ENCODE assay signal across 1 cellular context in the genomic region with DNA sequence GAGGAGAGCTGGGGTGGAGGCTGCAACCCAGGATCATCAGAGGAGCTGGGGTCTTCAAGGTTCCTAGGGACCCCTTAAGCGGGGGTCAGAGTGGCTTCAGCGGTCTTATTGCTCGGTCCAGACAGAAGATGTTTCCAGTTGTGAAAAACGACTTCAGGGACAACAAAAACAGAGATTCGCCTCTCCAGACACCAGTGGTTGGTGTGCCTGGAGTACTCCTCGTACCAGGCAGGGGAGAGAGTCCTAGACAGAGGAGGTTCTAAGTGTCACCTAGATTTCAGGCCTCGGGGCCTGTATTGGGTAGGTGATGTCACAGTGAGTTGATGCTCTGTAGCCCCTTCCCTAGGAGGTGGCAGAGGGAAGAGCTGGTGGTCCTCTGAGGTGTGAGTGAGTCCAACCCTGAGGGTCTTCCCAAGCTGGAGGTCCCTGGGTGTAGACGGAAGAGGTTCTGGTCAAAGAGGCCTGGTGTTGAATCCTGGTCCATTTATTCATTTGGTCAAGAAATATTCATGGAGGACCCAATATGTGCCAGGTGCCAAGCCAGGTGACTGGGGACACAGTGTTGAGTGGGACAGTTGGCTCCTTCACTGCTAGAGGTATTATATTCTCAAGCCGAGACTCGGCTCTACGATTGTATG.
TF ChIP-seq lines count a peak whose summit lies in the region.

No MANE protein-coding gene starts in this region.

TF ChIP-seq in K562, 482 proteins besides CTCF, POLR2A, EP300 and RAD21:
- 0 out of 2 replicates have a peak, but pooled peaks have one; percentile 2 for TF ChIP-seq USF2 (CRISPR knock-in tag; IDR thresholded peaks at IDR 0.05)
- TF ChIP-seq, protein P1, sequence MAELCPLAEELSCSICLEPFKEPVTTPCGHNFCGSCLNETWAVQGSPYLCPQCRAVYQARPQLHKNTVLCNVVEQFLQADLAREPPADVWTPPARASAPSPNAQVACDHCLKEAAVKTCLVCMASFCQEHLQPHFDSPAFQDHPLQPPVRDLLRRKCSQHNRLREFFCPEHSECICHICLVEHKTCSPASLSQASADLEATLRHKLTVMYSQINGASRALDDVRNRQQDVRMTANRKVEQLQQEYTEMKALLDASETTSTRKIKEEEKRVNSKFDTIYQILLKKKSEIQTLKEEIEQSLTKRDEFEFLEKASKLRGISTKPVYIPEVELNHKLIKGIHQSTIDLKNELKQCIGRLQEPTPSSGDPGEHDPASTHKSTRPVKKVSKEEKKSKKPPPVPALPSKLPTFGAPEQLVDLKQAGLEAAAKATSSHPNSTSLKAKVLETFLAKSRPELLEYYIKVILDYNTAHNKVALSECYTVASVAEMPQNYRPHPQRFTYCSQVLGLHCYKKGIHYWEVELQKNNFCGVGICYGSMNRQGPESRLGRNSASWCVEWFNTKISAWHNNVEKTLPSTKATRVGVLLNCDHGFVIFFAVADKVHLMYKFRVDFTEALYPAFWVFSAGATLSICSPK (IDR thresholded peaks at IDR 0.05; ENCODE audit: borderline replicate concordance), result no peak
TF ChIP-seq in K562: peak in this region for 1.
